20 cellular contexts compared by ENCODE assay signal in genomic region chr1:175420491-175420827, GRCh38.
DNase-seq lines count a peak whose midpoint lies in the region; ATAC-seq and TF ChIP-seq lines count a peak whose summit lies in the region.
"Had no signal": no experiment of that assay in that cellular context is flagged by ENCODE, and none has a peak within 500 bp of the region (broad histone marks: within the 10 kb centered on the region; RNA-seq: fewer than 3 reads in every experiment).

No MANE protein-coding gene starts in this region.

- no peak for TF ChIP-seq RAD21 in HCT116 (IDR thresholded peaks at IDR 0.05; ENCODE audit: low read depth)

- POLR2A ChIA-PET in HCT116 (lab: Charles Lee) = no interaction called here
- POLR2A ChIA-PET in T-cell (lab: Charles Lee) = no interaction called here

- no peak overlapping the region for H3K4me3 Mint-ChIP-seq in type B pancreatic cell
- H3K4me3 Mint-ChIP-seq in T-cell = no peak overlapping the region
- H3K4me3 Mint-ChIP-seq: B cell; CD14-positive monocyte; CD4-positive, alpha-beta T cell; CD8-positive, alpha-beta memory T cell; GM23338; H9 had no signal

- H3K79me2 ChIP-seq in HCT116 (ENCODE audit: insufficient read depth, low read length) = no peaks in the 10 kb centered on the region
- no peaks in the 10 kb centered on the region for H3K79me2 ChIP-seq in hepatocyte
- H3K79me2 ChIP-seq in osteoblast (ENCODE audit: insufficient read depth, low read length) = no peaks in the 10 kb centered on the region

- H3K9me3 Mint-ChIP-seq in type B pancreatic cell = peaks cover 4% of the 10 kb centered on the region
- no peaks in the 10 kb centered on the region for H3K9me3 Mint-ChIP-seq in T-cell
- H3K9me3 Mint-ChIP-seq: CD4-positive, alpha-beta T cell; CD8-positive, alpha-beta memory T cell; GM23338; H9 had no signal

- no peak for TF ChIP-seq POLR2A in HCT116 (IDR thresholded peaks at IDR 0.05; ENCODE audit: borderline replicate concordance, extremely low read depth, insufficient read depth, insufficient read length)

- H3K9me2 ChIP-seq in HCT116 (ENCODE audit: insufficient read depth) (no peaks in the 10 kb centered on the region), hepatocyte (replicated peaks; ENCODE audit: insufficient read depth) (no peaks in the 10 kb centered on the region)

- H3K4me3 ChIP-seq in HCT116 (replicated peaks in 1 of 2; ENCODE audit: low read depth in 1 of 2, low read length in 2 of 2) (no peak overlapping the region), SK-N-MC (no peak overlapping the region), hepatocyte (no peak overlapping the region), osteoblast (ENCODE audit: insufficient read depth, low read length) (no peak overlapping the region)
- H3K4me3 ChIP-seq: BLaER1 treated with 17β-estradiol and CSF1 and Interleukin-3, amounts not matched to agents 10 nM and 100 nM; GM12878; GM23338 had no signal

- H3K27ac Mint-ChIP-seq in type B pancreatic cell (peak overlapping the region; percentile 52), T-cell (no peak overlapping the region)
- H3K27ac Mint-ChIP-seq: B cell; CD14-positive monocyte; CD4-positive, alpha-beta T cell; CD8-positive, alpha-beta memory T cell; GM23338 had no signal

- intact Hi-C loops in HCT116 (cut with micrococcal nuclease) = no loop called here

- H3K9ac ChIP-seq in HCT116 (ENCODE audit: low read length) (no peak overlapping the region), SK-N-MC (ENCODE audit: insufficient read length) (no peak overlapping the region)
- H3K9ac ChIP-seq: BLaER1 treated with 17β-estradiol and CSF1 and Interleukin-3, amounts not matched to agents 10 nM and 100 nM had no signal

- H3K4me1 Mint-ChIP-seq in type B pancreatic cell (ENCODE audit: unreplicated experiment) (no peaks in the 10 kb centered on the region), T-cell (no peaks in the 10 kb centered on the region)
- H3K4me1 Mint-ChIP-seq: B cell; CD14-positive monocyte; CD8-positive, alpha-beta memory T cell had no signal

- H3K36me3 Mint-ChIP-seq in type B pancreatic cell (no peaks in the 10 kb centered on the region), T-cell (no peaks in the 10 kb centered on the region)
- H3K36me3 Mint-ChIP-seq: CD14-positive monocyte; CD8-positive, alpha-beta memory T cell had no signal

- DNase-seq in HCT116 (ENCODE audit: low read depth, low spot score) = no peak
- no peak for DNase-seq in SK-N-MC (ENCODE audit: low read depth, low spot score)
- DNase-seq in hepatocyte (ENCODE audit: low spot score) = no peak
- DNase-seq in type B pancreatic cell (ENCODE audit: extremely low spot score, unreplicated experiment) = no peak
- DNase-seq in osteoblast (ENCODE audit: insufficient read length, low spot score, missing footprints) = no peak
- no peak for DNase-seq in T-cell
- DNase-seq: CD4-positive, alpha-beta T cell; CD8-positive, alpha-beta memory T cell; DMS 273 treated with DMSO at 0.1 percent for 48 hours; DMS79; EL; GDM1; H9 had no signal

- WGBS in hepatocyte (ENCODE audit: low lambda C conversion rate, missing lambda C conversion rate) = 85% methylated on average over 2 of the region's 2 CpGs

- H3K4me2 ChIP-seq in HCT116 (ENCODE audit: low read length) = peak overlapping the region; percentile 64
- H3K4me2 ChIP-seq in hepatocyte = peak overlapping the region; percentile 27
- H3K4me2 ChIP-seq in osteoblast (ENCODE audit: insufficient read depth, low read length) = no peak overlapping the region
- H3K4me2 ChIP-seq: BLaER1 treated with 17β-estradiol and CSF1 and Interleukin-3, amounts not matched to agents 10 nM and 100 nM; GM23338 had no signal

- H3K36me3 ChIP-seq in HCT116 (ENCODE audit: control insufficient read depth in 1 of 2, insufficient read depth in 2 of 2, low read length in 2 of 2) = no peaks in the 10 kb centered on the region
- H3K36me3 ChIP-seq in SK-N-MC (ENCODE audit: insufficient read depth, low read length) = no peaks in the 10 kb centered on the region
- H3K36me3 ChIP-seq in hepatocyte (replicated peaks; ENCODE audit: insufficient read depth, low read depth) = no peaks in the 10 kb centered on the region
- no peaks in the 10 kb centered on the region for H3K36me3 ChIP-seq in osteoblast (ENCODE audit: insufficient read depth, low read length)
- H3K36me3 ChIP-seq: BLaER1 treated with 17β-estradiol and CSF1 and Interleukin-3, amounts not matched to agents 10 nM and 100 nM had no signal

- H4K20me1 ChIP-seq in HCT116 (ENCODE audit: insufficient read depth) (no peaks in the 10 kb centered on the region), hepatocyte (ENCODE audit: insufficient read depth, poor library complexity, severe bottlenecking) (no peaks in the 10 kb centered on the region), osteoblast (ENCODE audit: insufficient read depth, low read length) (no peaks in the 10 kb centered on the region)
- H4K20me1 ChIP-seq: BLaER1 treated with 17β-estradiol and CSF1 and Interleukin-3, amounts not matched to agents 10 nM and 100 nM had no signal

- no TSS peak for BruUV-seq in HCT116 (replicated peaks; lab: Mats Ljungman, UMichigan)

- H2AFZ ChIP-seq in HCT116 (ENCODE audit: low read depth, low read length, poor library complexity, severe bottlenecking) = no peak overlapping the region
- no peak overlapping the region for H2AFZ ChIP-seq in hepatocyte
- H2AFZ ChIP-seq in osteoblast (ENCODE audit: low read length) = no peak overlapping the region
- H2AFZ ChIP-seq: GM23338 had no signal

- H3K9me3 ChIP-seq in HCT116 (ENCODE audit: control insufficient read depth in 1 of 2, insufficient read depth in 1 of 2, low read depth in 1 of 2, low read length in 2 of 2) (no peaks in the 10 kb centered on the region), SK-N-MC (ENCODE audit: low read depth, low read length) (no peaks in the 10 kb centered on the region), hepatocyte (ENCODE audit: low read depth) (no peaks in the 10 kb centered on the region), osteoblast (ENCODE audit: low read depth, low read length) (no peaks in the 10 kb centered on the region)
- H3K9me3 ChIP-seq: BLaER1 treated with 17β-estradiol and CSF1 and Interleukin-3, amounts not matched to agents 10 nM and 100 nM had no signal

- H3K27ac ChIP-seq in HCT116 (ENCODE audit: low read depth, low read length) (no peak overlapping the region), SK-N-MC (peak overlapping the region; percentile 88), hepatocyte (peak overlapping the region; percentile 62), osteoblast (ENCODE audit: low read depth, low read length) (no peak overlapping the region)
- H3K27ac ChIP-seq: 22Rv1; BLaER1 treated with 17β-estradiol and CSF1 and Interleukin-3, amounts not matched to agents 10 nM and 100 nM had no signal

- no peak for ATAC-seq in HCT116
- no peak for ATAC-seq in T-cell (replicated peaks in 1 of 4)
- no peak for ATAC-seq in HG02852 (IDR thresholded peaks at IDR 0.05; ENCODE audit: unreplicated experiment)
- ATAC-seq: GM12878, GM23338 had no signal

- TF ChIP-seq CTCF in HCT116 (IDR thresholded peaks at IDR 0.05 in 2 of 3, conservative IDR thresholded peaks at IDR 0.05 in 1 of 3; ENCODE audit: borderline replicate concordance in 1 of 3, insufficient read depth in 1 of 3, low read depth in 2 of 3, low read length in 2 of 3) (no peak), hepatocyte (IDR thresholded peaks at IDR 0.05; ENCODE audit: poor library complexity) (no peak), type B pancreatic cell (conservative IDR thresholded peaks at IDR 0.05) (no peak), osteoblast (IDR thresholded peaks at IDR 0.05; ENCODE audit: extremely low read depth, low read depth, low read length) (no peak)

- H3K27me3 Mint-ChIP-seq in type B pancreatic cell (peaks cover 27% of the 10 kb centered on the region), T-cell (peaks cover 27 to 28% of the 10 kb centered on the region in 2 donors)

- RAD21 ChIA-PET in HCT116 (lab: Charles Lee; ENCODE audit: low non-redundant PET in 1 of 2, low total read pairs in 2 of 2, uncharacterized antibody in 2 of 2, unreplicated experiment in 2 of 2) = no interaction called here

- H3K27me3 ChIP-seq in HCT116 (ENCODE audit: insufficient read depth, low read length) = peaks cover 38% of the 10 kb centered on the region
- H3K27me3 ChIP-seq in hepatocyte = no peaks in the 10 kb centered on the region
- no peaks in the 10 kb centered on the region for H3K27me3 ChIP-seq in osteoblast (ENCODE audit: insufficient read depth, low read length)
- H3K27me3 ChIP-seq: BLaER1 treated with 17β-estradiol and CSF1 and Interleukin-3, amounts not matched to agents 10 nM and 100 nM had no signal

- CTCF ChIA-PET in HCT116 (lab: Charles Lee) (no interaction called here), T-cell (lab: Charles Lee) (no interaction called here)

- H3K4me1 ChIP-seq in HCT116 (ENCODE audit: control insufficient read depth in 1 of 2, insufficient read depth in 2 of 2, low read length in 2 of 2) = peaks cover 5 to 12% of the 10 kb centered on the region in 2 experiments; a peak in 3 of 4 replicates
- peaks cover 16% of the 10 kb centered on the region for H3K4me1 ChIP-seq in hepatocyte (ENCODE audit: insufficient read depth)
- H3K4me1 ChIP-seq in osteoblast (ENCODE audit: insufficient read depth, low read length) = no peaks in the 10 kb centered on the region
- H3K4me1 ChIP-seq: BLaER1 treated with 17β-estradiol and CSF1 and Interleukin-3, amounts not matched to agents 10 nM and 100 nM had no signal

TF ChIP-seq in HCT116, 20 proteins besides CTCF, POLR2A, EP300 and RAD21 (continues in another document):
- no peak for TF ChIP-seq SRF (IDR thresholded peaks at IDR 0.05; ENCODE audit: low read depth)
- TF ChIP-seq JUND (IDR thresholded peaks at IDR 0.05) = 0 out of 2 replicates have a peak, but pooled peaks have one; percentile 6

Comparison
In these comparisons a context has a peak if more than half of its experiments do, and no peak if none do; other contexts are left out.
1. H3K27ac ChIP-seq: peak in SK-N-MC (single experiment) and hepatocyte (single experiment); none in HCT116 (single experiment) and osteoblast (single experiment).